ENCODE assay signal across 8 cellular contexts in genomic region chr14:93032301-93032929, GRCh38.
DNase-seq lines count a peak whose midpoint lies in the region; ATAC-seq and TF ChIP-seq lines count a peak whose summit lies in the region.

No MANE protein-coding gene starts in this region.

- DNase-seq in COLO829 (ENCODE audit: low spot score): peak; percentile 75
- peak; percentile 39 for DNase-seq in NCI-H524 treated with DMSO at 0.1 percent for 48 hours (lab: John Stamatoyannopoulos, UW)
- peak; percentile 81 for DNase-seq in fibroblast of gingiva (ENCODE audit: low read depth)
- DNase-seq in SKM-1 (lab: John Stamatoyannopoulos, UW; ENCODE audit: unreplicated experiment): no peak
- DNase-seq in KBM-7: no peak
- no peak for DNase-seq in NCI-H1694 treated with DMSO at 0.1 percent for 48 hours (lab: John Stamatoyannopoulos, UW)

- in situ Hi-C loops in KBM-7 (cut with MboI; ENCODE audit: low pct_unique_long_range_greater_than_20kb, low sequenced_read_pairs): no loop called here

- peaks cover 4% of the 10 kb centered on the region for H3K36me3 ChIP-seq in neutrophil

- H3K27ac ChIP-seq in neutrophil: peak overlapping the region; percentile 68

- peaks cover 27 to 36% of the 10 kb centered on the region in 2 experiments for H3K4me1 ChIP-seq in neutrophil (ENCODE audit: control insufficient read depth in 1 of 2, insufficient read depth in 1 of 2, low read depth in 1 of 2, low read length in 1 of 2)

- H3K4me3 ChIP-seq in neutrophil (ENCODE audit: low read depth in 1 of 2, low read length in 1 of 2): no peak overlapping the region

- TF ChIP-seq CTCF in neutrophil (IDR thresholded peaks at IDR 0.05): no peak

- ATAC-seq in GM21576 (IDR thresholded peaks at IDR 0.05; ENCODE audit: unreplicated experiment): no peak

- H3K9me3 ChIP-seq in neutrophil: no peaks in the 10 kb centered on the region

- H3K27me3 ChIP-seq in neutrophil: no peaks in the 10 kb centered on the region

Comparison
In these comparisons a context has a peak if more than half of its experiments do, and no peak if none do; other contexts are left out.
1. DNase-seq: peak in COLO829 (single experiment), NCI-H524 treated with DMSO at 0.1 percent for 48 hours (single experiment) and fibroblast of gingiva (single experiment); none in SKM-1 (single experiment), KBM-7 (single experiment) and NCI-H1694 treated with DMSO at 0.1 percent for 48 hours (single experiment).